Comparison of ENCODE assay signal across 8 cellular contexts in the genomic region with DNA sequence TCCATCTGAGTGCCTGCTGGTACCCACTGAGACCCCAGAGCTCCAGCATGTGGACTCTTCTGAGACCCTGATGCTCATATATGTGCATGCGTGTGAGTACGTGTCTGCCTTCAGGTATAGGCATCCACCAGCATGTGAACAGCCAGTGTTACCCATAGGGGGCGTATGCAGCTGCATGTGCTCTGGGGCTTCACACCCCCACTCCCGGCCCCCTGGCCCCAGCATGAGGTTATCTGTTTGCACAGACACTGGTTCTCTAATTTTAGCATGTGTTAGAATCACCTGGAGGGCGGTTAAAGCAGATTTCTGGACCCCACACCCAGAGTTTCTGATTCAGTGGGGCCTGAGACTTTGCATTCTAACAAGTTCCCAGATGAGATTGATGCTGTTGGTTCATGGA. TPM values are rescaled to one million over a fixed set of nuclear protein-coding genes. Genes with fewer than 3 reads are reported as not detected.
DNase-seq lines count a peak whose midpoint lies in the region; ATAC-seq and TF ChIP-seq lines count a peak whose summit lies in the region.

No MANE protein-coding gene starts in this region.

- no peak overlapping the region for H3K4me3 Mint-ChIP-seq in activated T-cell treated with anti-CD3 and anti-CD28 coated beads, Interleukin-2, amount 50 U/mL, for 72 hours

- DNase-seq in D341Med (ENCODE audit: low spot score): peak; percentile 63
- DNase-seq in activated T-cell treated with anti-CD3 and anti-CD28 coated beads, Interleukin-2, amount 50 U/mL, for 72 hours: peak; percentile 56 to 68
- DNase-seq in mesendoderm: peak; percentile 82
- DNase-seq in transverse colon: no peak
- no peak for DNase-seq in NCI-H2029 treated with DMSO at 0.1 percent for 48 hours (lab: John Stamatoyannopoulos, UW)

- no peak overlapping the region for H4K8ac ChIP-seq in mesendoderm (ENCODE audit: low read depth, low read length)

- H3K4me3 ChIP-seq in Loucy (ENCODE audit: low read length, poor library complexity, severe bottlenecking) (no peak overlapping the region), mesendoderm (ENCODE audit: low read length) (no peak overlapping the region), transverse colon (no peak overlapping the region)

- no CpG with 5 or more reads among the region's 5 CpGs for WGBS in mesendoderm (ENCODE audit: extremely low coverage, insufficient coverage, low lambda C conversion rate)
- 72% methylated on average over 4 of the region's 5 CpGs; no CpG with 5 or more reads in 1 of the 2 donors for WGBS in transverse colon (ENCODE audit: low coverage in 1 of 2), 2 donors

- H3K4me1 Mint-ChIP-seq in activated T-cell treated with anti-CD3 and anti-CD28 coated beads, Interleukin-2, amount 50 U/mL, for 72 hours (ENCODE audit: low read depth): peaks cover 5% of the 10 kb centered on the region

- no peaks in the 10 kb centered on the region for H3K79me1 ChIP-seq in mesendoderm (ENCODE audit: low read length)

- no peak overlapping the region for H2BK5ac ChIP-seq in mesendoderm (ENCODE audit: low read length)

- no peak for TF ChIP-seq POLR2A in transverse colon (IDR thresholded peaks at IDR 0.05)

- peak; percentile 80 to 84 for ATAC-seq in activated T-cell treated with anti-CD3 and anti-CD28 coated beads, Interleukin-2, amount 50 U/mL, for 72 hours (replicated peaks in 1 of 2)
- ATAC-seq in GM19035 (IDR thresholded peaks at IDR 0.05; ENCODE audit: unreplicated experiment) (no peak), HG02763 (IDR thresholded peaks at IDR 0.05; ENCODE audit: unreplicated experiment) (no peak)

- H3K56ac ChIP-seq in mesendoderm (ENCODE audit: low read length): no peak overlapping the region

- H3K27ac ChIP-seq in mesendoderm (ENCODE audit: low read depth, low read length) (no peak overlapping the region), transverse colon (peak overlapping the region in 2 of 4 donors; percentile 38 to 63)

- no peaks in the 10 kb centered on the region for H3K27me3 Mint-ChIP-seq in activated T-cell treated with anti-CD3 and anti-CD28 coated beads, Interleukin-2, amount 50 U/mL, for 72 hours (ENCODE audit: low read depth)

- H3K36me3 ChIP-seq in Loucy (ENCODE audit: insufficient read depth, low read length) (no peaks in the 10 kb centered on the region), mesendoderm (ENCODE audit: control insufficient read depth, insufficient read depth, low read length) (no peaks in the 10 kb centered on the region), transverse colon (no peaks in the 10 kb centered on the region)

- no peaks in the 10 kb centered on the region for H3F3A ChIP-seq in Loucy (ENCODE audit: low read depth)

- H3K27ac Mint-ChIP-seq in activated T-cell treated with anti-CD3 and anti-CD28 coated beads, Interleukin-2, amount 50 U/mL, for 72 hours: no peak overlapping the region

- no peaks in the 10 kb centered on the region for H3K4me1 ChIP-seq in Loucy (ENCODE audit: insufficient read depth, low read length, poor library complexity, severe bottlenecking)
- H3K4me1 ChIP-seq in mesendoderm (ENCODE audit: control insufficient read depth, low read depth, low read length): peaks cover 11% of the 10 kb centered on the region
- H3K4me1 ChIP-seq in transverse colon: peaks cover 0 to 16% (median 8%) of the 10 kb centered on the region in 4 donors

- H3K23ac ChIP-seq in mesendoderm (ENCODE audit: low read length): no peak overlapping the region

- 0 out of 2 replicates have a peak overlapping the region, but pooled peaks have one; percentile 13 for H2AFZ ChIP-seq in Loucy (ENCODE audit: low read length)

- no peak overlapping the region for H4K5ac ChIP-seq in mesendoderm (ENCODE audit: low read length)

- H3K9ac ChIP-seq in Loucy (ENCODE audit: low read depth, low read length, poor library complexity, severe bottlenecking) (no peak overlapping the region), mesendoderm (ENCODE audit: low read length) (no peak overlapping the region)

- TF ChIP-seq CTCF in Loucy (conservative IDR thresholded peaks at IDR 0.05; ENCODE audit: low read length) (peak; percentile 88), transverse colon (IDR thresholded peaks at IDR 0.05) (peak in 2 of 5 experiments; percentile 24 to 30)

- H3K27me3 ChIP-seq in Loucy (ENCODE audit: insufficient read depth, low read length, poor library complexity, severe bottlenecking): no peaks in the 10 kb centered on the region
- no peaks in the 10 kb centered on the region for H3K27me3 ChIP-seq in mesendoderm (ENCODE audit: insufficient read depth, low read length, poor library complexity)
- H3K27me3 ChIP-seq in transverse colon: no peaks in the 10 kb centered on the region

- H3K9me3 Mint-ChIP-seq in activated T-cell treated with anti-CD3 and anti-CD28 coated beads, Interleukin-2, amount 50 U/mL, for 72 hours: no peaks in the 10 kb centered on the region

- H2AK5ac ChIP-seq in mesendoderm (ENCODE audit: low read length): no peak overlapping the region

- no peak overlapping the region for H3K4ac ChIP-seq in mesendoderm (ENCODE audit: low read depth, low read length)

- H3K36me3 Mint-ChIP-seq in activated T-cell treated with anti-CD3 and anti-CD28 coated beads, Interleukin-2, amount 50 U/mL, for 72 hours (ENCODE audit: insufficient read depth in 2 of 2): no peaks in the 10 kb centered on the region

- H3K4me2 ChIP-seq in Loucy (ENCODE audit: low read depth, low read length, poor library complexity, severe bottlenecking): no peak overlapping the region
- no peak overlapping the region for H3K4me2 ChIP-seq in mesendoderm (ENCODE audit: low read length)

- H3K18ac ChIP-seq in mesendoderm (ENCODE audit: low read length): no peak overlapping the region

- no peak for TF ChIP-seq EP300 in transverse colon (IDR thresholded peaks at IDR 0.05; ENCODE audit: low read depth)

- H3K9me2 ChIP-seq in Loucy (replicated peaks; ENCODE audit: low read depth, low read length): no peaks in the 10 kb centered on the region

- H3K9me3 ChIP-seq in Loucy (ENCODE audit: insufficient read depth, low read depth, low read length) (no peaks in the 10 kb centered on the region), transverse colon (no peaks in the 10 kb centered on the region)

- intact Hi-C loops in transverse colon (cut with DNase I; ENCODE audit: low total_unique reads): no loop called here

- H4K20me1 ChIP-seq in Loucy (ENCODE audit: insufficient read depth, low read length, poor library complexity, severe bottlenecking): no peaks in the 10 kb centered on the region

- in situ Hi-C loops in transverse colon (cut with MboI; ENCODE audit: low pct_ligation_motif_present in 1 of 4, low pct_unique_long_range_greater_than_20kb in 1 of 4, low sequenced_read_pairs in 3 of 4): no loop called here

- H3K79me2 ChIP-seq in Loucy (ENCODE audit: insufficient read depth, low read length): no peaks in the 10 kb centered on the region
- H3K79me2 ChIP-seq in mesendoderm (ENCODE audit: control insufficient read depth, insufficient read depth, low read length): no peaks in the 10 kb centered on the region

- H2BK15ac ChIP-seq in mesendoderm (replicated peaks; ENCODE audit: low read depth): no peak overlapping the region

- no peak overlapping the region for H2BK120ac ChIP-seq in mesendoderm (ENCODE audit: low read depth, low read length)

RNA-seq across cellular contexts. Expression of a gene that starts 0.8 kb away (rescaled TPM):
- total RNA-seq in activated T-cell treated with anti-CD3 and anti-CD28 coated beads, Interleukin-2, amount 50 U/mL, for 72 hours: under 1 TPM in 1 of 2 donors, not detected in 1; 0.05 TPM
- not detected for polyA plus RNA-seq in mesendoderm (2013, experiment 1 of 2)
- not detected for polyA plus RNA-seq in mesendoderm (2013, experiment 2 of 2)
- total RNA-seq in transverse colon: 10 to 100 TPM in 3 of 4 donors, 1 to 10 TPM in 1; 8.1 to 89.6 (median 18.5) TPM

RNA-seq across cellular contexts. Expression of a gene that starts 27.0 kb away (rescaled TPM):
- total RNA-seq in activated T-cell treated with anti-CD3 and anti-CD28 coated beads, Interleukin-2, amount 50 U/mL, for 72 hours: 10 to 100 TPM; 61.9 to 64.5 TPM
- polyA plus RNA-seq in mesendoderm (2013, experiment 1 of 2): 20.4 TPM
- 21.9 TPM for polyA plus RNA-seq in mesendoderm (2013, experiment 2 of 2)
- total RNA-seq in transverse colon: 10 to 100 TPM; 12.0 to 72.2 (median 57.4) TPM

Comparison
In these comparisons a context has a peak if more than half of its experiments do, and no peak if none do; other contexts are left out.
1. DNase-seq: peak in D341Med (single experiment), activated T-cell treated with anti-CD3 and anti-CD28 coated beads, Interleukin-2, amount 50 U/mL, for 72 hours (2 of 2) and mesendoderm (single experiment); none in transverse colon (single experiment) and NCI-H2029 treated with DMSO at 0.1 percent for 48 hours (single experiment).
2. ATAC-seq: peak in activated T-cell treated with anti-CD3 and anti-CD28 coated beads, Interleukin-2, amount 50 U/mL, for 72 hours (2 of 2); none in GM19035 (single experiment) and HG02763 (single experiment).
3. RNA of a gene that starts 0.8 kb away (total RNA-seq): 8.1 to 89.6 TPM in transverse colon; 0.05 TPM in activated T-cell treated with anti-CD3 and anti-CD28 coated beads, Interleukin-2, amount 50 U/mL, for 72 hours; every median in the first group is over 4 times any median in the second.